22 cellular contexts compared by ENCODE assay signal in the genomic region with DNA sequence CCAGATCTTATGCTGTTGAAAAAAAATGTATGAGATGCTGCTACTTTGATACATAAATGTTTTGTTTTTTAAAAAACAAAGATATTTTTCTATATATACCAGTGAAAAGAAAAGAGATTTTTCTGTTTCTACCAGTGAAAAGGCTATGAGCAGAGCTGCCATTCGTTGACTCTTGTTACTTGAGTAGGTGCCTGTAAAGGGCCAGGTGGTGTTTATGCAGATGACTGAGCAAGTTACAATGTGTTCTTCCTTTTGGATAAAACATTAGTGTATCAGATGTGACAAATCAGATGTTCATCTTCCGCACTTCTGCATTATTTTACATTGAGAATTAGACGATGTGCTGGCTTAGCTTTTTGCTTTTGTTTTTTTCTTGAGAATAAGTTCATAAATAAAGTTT. TPM values are rescaled to one million over a fixed set of nuclear protein-coding genes. Genes with fewer than 3 reads are reported as not detected.
"Had no signal": no experiment of that assay in that cellular context is flagged by ENCODE, and none has a peak within 500 bp of the region (broad histone marks: within the 10 kb centered on the region; RNA-seq: fewer than 3 reads in every experiment).

No MANE protein-coding gene starts in this region.

- DNase-seq: activated CD4-positive, alpha-beta T cell treated with anti-CD3 and anti-CD28 coated beads for 48 hours; activated CD4-positive, alpha-beta T cell treated with anti-CD3 and anti-CD28 coated beads, Interleukin-2, amount 50 U/mL, for 4 hours; activated CD4-positive, CD25-positive, alpha-beta regulatory T cell treated with anti-CD3 and anti-CD28 coated beads, Interleukin-2, amount 50 U/mL, for 72 hours; activated CD8-positive, alpha-beta memory T cell treated with anti-CD3 and anti-CD28 coated beads, Interleukin-2, amount 50 U/mL, for 48 hours; activated CD8-positive, alpha-beta T cell treated with anti-CD3 and anti-CD28 coated beads, Interleukin-2, amount 10 ng/mL, durations not matched to agents 7 days and 5 days; activated naive CD4-positive, alpha-beta T cell; activated T-cell treated with anti-CD3 and anti-CD28 coated beads, Interleukin-2, amount 50 U/mL, for 1 hour; aorta; Karpas-422; MM.1S; NCI-H1105; NCI-H1436; NCI-H187 treated with DMSO at 0.1 percent for 48 hours; NCI-H2081 treated with DMSO at 0.1 percent for 48 hours; NCI-H526 treated with DMSO at 0.1 percent for 48 hours; NK-92 treated with Interleukin-12 subunit alpha and Interleukin-12 subunit beta, amount 100 ng/mL, for 24 hours; OCI-M1; Right ventricle myocardium superior; RPMI8226 had no signal

- ATAC-seq: activated CD8-positive, alpha-beta T cell treated with anti-CD3 and anti-CD28 coated beads, Interleukin-2, amount 10 ng/mL, durations not matched to agents 7 days and 5 days; K562; Panc1; WTC11 had no signal

RNA-seq across cellular contexts. Expression of a gene that starts 45.4 kb away (rescaled TPM):
- polyA plus RNA-seq: aorta had no signal
